Comparison of ENCODE assay signal across 1 cellular context in the genomic region with DNA sequence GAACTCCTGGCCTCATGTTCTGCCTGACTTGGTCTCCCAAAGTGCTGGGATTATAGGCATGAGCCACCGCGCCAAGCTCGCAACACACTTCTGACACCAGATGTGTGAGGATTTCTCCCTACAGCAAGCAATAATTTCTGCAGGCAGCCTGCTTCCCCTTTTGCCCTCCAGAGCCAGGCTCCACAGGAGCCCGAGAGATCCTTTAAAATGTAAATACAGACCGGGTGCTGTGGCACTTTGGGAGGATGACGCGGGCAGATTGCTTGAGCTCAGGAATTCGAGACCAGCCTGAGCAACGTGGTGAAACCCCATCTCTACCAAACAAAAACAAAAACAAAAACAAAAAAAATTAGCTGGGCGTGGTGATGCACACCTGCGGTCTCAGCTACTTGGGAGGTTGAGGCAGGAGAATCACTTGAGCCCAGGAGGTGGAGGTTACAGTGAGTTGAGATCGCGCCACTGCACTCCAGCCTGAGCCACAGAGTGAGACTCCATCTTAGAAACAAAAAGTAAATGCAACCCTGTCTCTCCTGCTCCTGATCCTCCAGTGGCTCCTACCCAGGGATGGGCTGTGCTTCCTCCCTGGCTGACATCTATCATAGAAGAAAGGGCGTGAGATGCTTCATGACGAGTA.
A peak's percentile ranks its signal among the peaks of the same experiment; 100 is the strongest.
TF ChIP-seq lines count a peak whose summit lies in the region.

No MANE protein-coding gene starts in this region.

TF ChIP-seq in H1, 55 proteins besides CTCF, POLR2A, EP300 and RAD21:
- TF ChIP-seq RNF2 (IDR thresholded peaks at IDR 0.05; ENCODE audit: borderline replicate concordance, low read depth, low read length, missing control alignments, poor library complexity, severe bottlenecking) (no peak), SIRT6 (IDR thresholded peaks at IDR 0.05; ENCODE audit: low read length) (no peak), TAF1 (IDR thresholded peaks at IDR 0.05; ENCODE audit: low read depth, low read length) (peak; percentile 65), EZH2 (IDR thresholded peaks at IDR 0.05; ENCODE audit: low read depth, low read length, severe bottlenecking) (no peak), CBX8 (IDR thresholded peaks at IDR 0.05; ENCODE audit: borderline replicate concordance, low read depth, low read length) (no peak), SIN3A (conservative IDR thresholded peaks at IDR 0.05 in 1 of 2, IDR thresholded peaks at IDR 0.05 in 1 of 2; ENCODE audit: low read depth in 1 of 2, low read length in 2 of 2) (no peak), FOSL1 (IDR thresholded peaks at IDR 0.05; ENCODE audit: insufficient read depth, low read depth, low read length) (no peak), CREB1 (IDR thresholded peaks at IDR 0.05) (peak; percentile 68), YY1 (IDR thresholded peaks at IDR 0.05; ENCODE audit: low read depth, low read length) (peak; percentile 30; the same call in 1 of the 2 replicates), E2F6 (IDR thresholded peaks at IDR 0.05) (0 out of 2 replicates have a peak, but pooled peaks have one; percentile 29), SP4 (IDR thresholded peaks at IDR 0.05; ENCODE audit: low read length) (no peak), BACH1 (IDR thresholded peaks at IDR 0.05; ENCODE audit: low read length) (no peak), NANOG (IDR thresholded peaks at IDR 0.05; ENCODE audit: insufficient read depth, low read depth, low read length, poor library complexity, severe bottlenecking) (no peak), SUZ12 (IDR thresholded peaks at IDR 0.05; ENCODE audit: low read length) (no peak), RXRA (IDR thresholded peaks at IDR 0.05; ENCODE audit: insufficient read depth, low read depth, low read length) (0 out of 2 replicates have a peak, but pooled peaks have one; percentile 38), BRCA1 (IDR thresholded peaks at IDR 0.05; ENCODE audit: low read depth, low read length) (no peak), GTF2F1 (IDR thresholded peaks at IDR 0.05; ENCODE audit: borderline replicate concordance, low read depth, low read length) (no peak), KDM1A (IDR thresholded peaks at IDR 0.05; ENCODE audit: borderline replicate concordance, low read length) (no peak), TBP (IDR thresholded peaks at IDR 0.05; ENCODE audit: low read depth, low read length) (peak; percentile 72), GABPA (IDR thresholded peaks at IDR 0.05; ENCODE audit: borderline replicate concordance, insufficient read depth, low read length) (no peak), RBBP5 (IDR thresholded peaks at IDR 0.05; ENCODE audit: borderline replicate concordance, low read depth, low read length) (peak; percentile 52; the same call in 1 of the 2 replicates), MAX (IDR thresholded peaks at IDR 0.05) (0 out of 2 replicates have a peak, but pooled peaks have one; percentile 18), RFX5 (IDR thresholded peaks at IDR 0.05; ENCODE audit: borderline replicate concordance, low read depth, low read length) (no peak), HDAC6 (IDR thresholded peaks at IDR 0.05; ENCODE audit: low read depth, low read length) (no peak), SIX5 (IDR thresholded peaks at IDR 0.05; ENCODE audit: low read depth, low read length) (no peak), KDM5A (IDR thresholded peaks at IDR 0.05; ENCODE audit: low read length) (no peak), TCF12 (IDR thresholded peaks at IDR 0.05; ENCODE audit: low read depth, low read length) (no peak), CTBP2 (IDR thresholded peaks at IDR 0.05; ENCODE audit: borderline replicate concordance, insufficient read depth, insufficient read length, low read length) (no peak), SAP30 (IDR thresholded peaks at IDR 0.05; ENCODE audit: insufficient read depth, insufficient replicate concordance, low read length) (no peak), PHF8 (conservative IDR thresholded peaks at IDR 0.05; ENCODE audit: low read depth, low read length) (0 out of 2 replicates have a peak, but pooled peaks have one; percentile 34), SP2 (IDR thresholded peaks at IDR 0.05; ENCODE audit: low read length) (no peak), USF2 (IDR thresholded peaks at IDR 0.05; ENCODE audit: low read length) (no peak), NRF1 (IDR thresholded peaks at IDR 0.05; ENCODE audit: low read depth, low read length) (no peak), BCL11A (IDR thresholded peaks at IDR 0.05; ENCODE audit: low read depth in 2 of 2, low read length in 2 of 2) (no peak), CHD2 (IDR thresholded peaks at IDR 0.05; ENCODE audit: low read length) (no peak), CBX5 (IDR thresholded peaks at IDR 0.05; ENCODE audit: low read depth, low read length) (no peak), HDAC2 (IDR thresholded peaks at IDR 0.05; ENCODE audit: borderline replicate concordance in 1 of 2, low read depth in 2 of 2, low read length in 2 of 2) (peak in 1 of 2 experiments; percentile 24; a peak in 1 of 4 replicates), EGR1 (IDR thresholded peaks at IDR 0.05; ENCODE audit: borderline replicate concordance, low read depth, low read length) (no peak), JUND (IDR thresholded peaks at IDR 0.05; ENCODE audit: low read length) (no peak; the same call in 1 of the 2 replicates), TAF7 (optimal IDR thresholded peaks at IDR 0.05; ENCODE audit: borderline replicate concordance, low read depth, low read length) (no peak), KDM4A (IDR thresholded peaks at IDR 0.05; ENCODE audit: low read depth, low read length, severe bottlenecking) (no peak), CHD1 (IDR thresholded peaks at IDR 0.05; ENCODE audit: low read depth, low read length) (no peak), ZNF274 (IDR thresholded peaks at IDR 0.05; ENCODE audit: borderline replicate concordance, extremely low read depth, low read length) (no peak), POU5F1 (IDR thresholded peaks at IDR 0.05; ENCODE audit: low read depth, low read length) (peak; percentile 57; the same call in 1 of the 2 replicates), SRF (IDR thresholded peaks at IDR 0.05; ENCODE audit: low read depth, low read length) (no peak), SP1 (IDR thresholded peaks at IDR 0.05; ENCODE audit: low read depth, low read length) (peak; percentile 54; the same call in 1 of the 2 replicates), ASH2L (IDR thresholded peaks at IDR 0.05; ENCODE audit: low read length) (peak; percentile 75), JUN (IDR thresholded peaks at IDR 0.05; ENCODE audit: low read depth, low read length) (no peak), POLR2AphosphoS5 (IDR thresholded peaks at IDR 0.05; ENCODE audit: low read depth, low read length) (peak; percentile 36; the same call in 1 of the 2 replicates), TEAD4 (IDR thresholded peaks at IDR 0.05; ENCODE audit: low read depth, low read length) (peak; percentile 62), MAFK (IDR thresholded peaks at IDR 0.05; ENCODE audit: low read depth, low read length) (peak; percentile 53; the same call in 1 of the 2 replicates), CEBPB (IDR thresholded peaks at IDR 0.05; ENCODE audit: low read depth, low read length) (no peak)
- TF ChIP-seq, protein P1, sequence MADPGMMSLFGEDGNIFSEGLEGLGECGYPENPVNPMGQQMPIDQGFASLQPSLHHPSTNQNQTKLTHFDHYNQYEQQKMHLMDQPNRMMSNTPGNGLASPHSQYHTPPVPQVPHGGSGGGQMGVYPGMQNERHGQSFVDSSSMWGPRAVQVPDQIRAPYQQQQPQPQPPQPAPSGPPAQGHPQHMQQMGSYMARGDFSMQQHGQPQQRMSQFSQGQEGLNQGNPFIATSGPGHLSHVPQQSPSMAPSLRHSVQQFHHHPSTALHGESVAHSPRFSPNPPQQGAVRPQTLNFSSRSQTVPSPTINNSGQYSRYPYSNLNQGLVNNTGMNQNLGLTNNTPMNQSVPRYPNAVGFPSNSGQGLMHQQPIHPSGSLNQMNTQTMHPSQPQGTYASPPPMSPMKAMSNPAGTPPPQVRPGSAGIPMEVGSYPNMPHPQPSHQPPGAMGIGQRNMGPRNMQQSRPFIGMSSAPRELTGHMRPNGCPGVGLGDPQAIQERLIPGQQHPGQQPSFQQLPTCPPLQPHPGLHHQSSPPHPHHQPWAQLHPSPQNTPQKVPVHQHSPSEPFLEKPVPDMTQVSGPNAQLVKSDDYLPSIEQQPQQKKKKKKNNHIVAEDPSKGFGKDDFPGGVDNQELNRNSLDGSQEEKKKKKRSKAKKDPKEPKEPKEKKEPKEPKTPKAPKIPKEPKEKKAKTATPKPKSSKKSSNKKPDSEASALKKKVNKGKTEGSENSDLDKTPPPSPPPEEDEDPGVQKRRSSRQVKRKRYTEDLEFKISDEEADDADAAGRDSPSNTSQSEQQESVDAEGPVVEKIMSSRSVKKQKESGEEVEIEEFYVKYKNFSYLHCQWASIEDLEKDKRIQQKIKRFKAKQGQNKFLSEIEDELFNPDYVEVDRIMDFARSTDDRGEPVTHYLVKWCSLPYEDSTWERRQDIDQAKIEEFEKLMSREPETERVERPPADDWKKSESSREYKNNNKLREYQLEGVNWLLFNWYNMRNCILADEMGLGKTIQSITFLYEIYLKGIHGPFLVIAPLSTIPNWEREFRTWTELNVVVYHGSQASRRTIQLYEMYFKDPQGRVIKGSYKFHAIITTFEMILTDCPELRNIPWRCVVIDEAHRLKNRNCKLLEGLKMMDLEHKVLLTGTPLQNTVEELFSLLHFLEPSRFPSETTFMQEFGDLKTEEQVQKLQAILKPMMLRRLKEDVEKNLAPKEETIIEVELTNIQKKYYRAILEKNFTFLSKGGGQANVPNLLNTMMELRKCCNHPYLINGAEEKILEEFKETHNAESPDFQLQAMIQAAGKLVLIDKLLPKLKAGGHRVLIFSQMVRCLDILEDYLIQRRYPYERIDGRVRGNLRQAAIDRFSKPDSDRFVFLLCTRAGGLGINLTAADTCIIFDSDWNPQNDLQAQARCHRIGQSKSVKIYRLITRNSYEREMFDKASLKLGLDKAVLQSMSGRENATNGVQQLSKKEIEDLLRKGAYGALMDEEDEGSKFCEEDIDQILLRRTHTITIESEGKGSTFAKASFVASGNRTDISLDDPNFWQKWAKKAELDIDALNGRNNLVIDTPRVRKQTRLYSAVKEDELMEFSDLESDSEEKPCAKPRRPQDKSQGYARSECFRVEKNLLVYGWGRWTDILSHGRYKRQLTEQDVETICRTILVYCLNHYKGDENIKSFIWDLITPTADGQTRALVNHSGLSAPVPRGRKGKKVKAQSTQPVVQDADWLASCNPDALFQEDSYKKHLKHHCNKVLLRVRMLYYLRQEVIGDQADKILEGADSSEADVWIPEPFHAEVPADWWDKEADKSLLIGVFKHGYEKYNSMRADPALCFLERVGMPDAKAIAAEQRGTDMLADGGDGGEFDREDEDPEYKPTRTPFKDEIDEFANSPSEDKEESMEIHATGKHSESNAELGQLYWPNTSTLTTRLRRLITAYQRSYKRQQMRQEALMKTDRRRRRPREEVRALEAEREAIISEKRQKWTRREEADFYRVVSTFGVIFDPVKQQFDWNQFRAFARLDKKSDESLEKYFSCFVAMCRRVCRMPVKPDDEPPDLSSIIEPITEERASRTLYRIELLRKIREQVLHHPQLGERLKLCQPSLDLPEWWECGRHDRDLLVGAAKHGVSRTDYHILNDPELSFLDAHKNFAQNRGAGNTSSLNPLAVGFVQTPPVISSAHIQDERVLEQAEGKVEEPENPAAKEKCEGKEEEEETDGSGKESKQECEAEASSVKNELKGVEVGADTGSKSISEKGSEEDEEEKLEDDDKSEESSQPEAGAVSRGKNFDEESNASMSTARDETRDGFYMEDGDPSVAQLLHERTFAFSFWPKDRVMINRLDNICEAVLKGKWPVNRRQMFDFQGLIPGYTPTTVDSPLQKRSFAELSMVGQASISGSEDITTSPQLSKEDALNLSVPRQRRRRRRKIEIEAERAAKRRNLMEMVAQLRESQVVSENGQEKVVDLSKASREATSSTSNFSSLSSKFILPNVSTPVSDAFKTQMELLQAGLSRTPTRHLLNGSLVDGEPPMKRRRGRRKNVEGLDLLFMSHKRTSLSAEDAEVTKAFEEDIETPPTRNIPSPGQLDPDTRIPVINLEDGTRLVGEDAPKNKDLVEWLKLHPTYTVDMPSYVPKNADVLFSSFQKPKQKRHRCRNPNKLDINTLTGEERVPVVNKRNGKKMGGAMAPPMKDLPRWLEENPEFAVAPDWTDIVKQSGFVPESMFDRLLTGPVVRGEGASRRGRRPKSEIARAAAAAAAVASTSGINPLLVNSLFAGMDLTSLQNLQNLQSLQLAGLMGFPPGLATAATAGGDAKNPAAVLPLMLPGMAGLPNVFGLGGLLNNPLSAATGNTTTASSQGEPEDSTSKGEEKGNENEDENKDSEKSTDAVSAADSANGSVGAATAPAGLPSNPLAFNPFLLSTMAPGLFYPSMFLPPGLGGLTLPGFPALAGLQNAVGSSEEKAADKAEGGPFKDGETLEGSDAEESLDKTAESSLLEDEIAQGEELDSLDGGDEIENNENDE (IDR thresholded peaks at IDR 0.05; ENCODE audit: insufficient replicate concordance, low read length), result no peak
- TF ChIP-seq, protein P2, sequence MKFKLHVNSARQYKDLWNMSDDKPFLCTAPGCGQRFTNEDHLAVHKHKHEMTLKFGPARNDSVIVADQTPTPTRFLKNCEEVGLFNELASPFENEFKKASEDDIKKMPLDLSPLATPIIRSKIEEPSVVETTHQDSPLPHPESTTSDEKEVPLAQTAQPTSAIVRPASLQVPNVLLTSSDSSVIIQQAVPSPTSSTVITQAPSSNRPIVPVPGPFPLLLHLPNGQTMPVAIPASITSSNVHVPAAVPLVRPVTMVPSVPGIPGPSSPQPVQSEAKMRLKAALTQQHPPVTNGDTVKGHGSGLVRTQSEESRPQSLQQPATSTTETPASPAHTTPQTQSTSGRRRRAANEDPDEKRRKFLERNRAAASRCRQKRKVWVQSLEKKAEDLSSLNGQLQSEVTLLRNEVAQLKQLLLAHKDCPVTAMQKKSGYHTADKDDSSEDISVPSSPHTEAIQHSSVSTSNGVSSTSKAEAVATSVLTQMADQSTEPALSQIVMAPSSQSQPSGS (IDR thresholded peaks at IDR 0.05; ENCODE audit: low read length), result peak; percentile 88
- TF ChIP-seq, protein P3, sequence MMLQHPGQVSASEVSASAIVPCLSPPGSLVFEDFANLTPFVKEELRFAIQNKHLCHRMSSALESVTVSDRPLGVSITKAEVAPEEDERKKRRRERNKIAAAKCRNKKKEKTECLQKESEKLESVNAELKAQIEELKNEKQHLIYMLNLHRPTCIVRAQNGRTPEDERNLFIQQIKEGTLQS (IDR thresholded peaks at IDR 0.05; ENCODE audit: insufficient read depth, low read depth, low read length), result no peak
TF ChIP-seq in H1: peak in this region for 17.
